In genomic region chr5:94891565-94892362, GRCh38 we compare ENCODE assay signal across 21 cellular contexts.
DNase-seq lines count a peak whose midpoint lies in the region; ATAC-seq, FAIRE-seq and TF ChIP-seq lines count a peak whose summit lies in the region.
"Had no signal": no experiment of that assay in that cellular context is flagged by ENCODE, and none has a peak within 500 bp of the region (broad histone marks: within the 10 kb centered on the region; RNA-seq: fewer than 3 reads in every experiment).

No MANE protein-coding gene starts in this region.

- no peaks in the 10 kb centered on the region for H3K36me3 Mint-ChIP-seq in activated T-cell treated with anti-CD3 and anti-CD28 coated beads, Interleukin-2, amount 50 U/mL, for 4 hours (ENCODE audit: insufficient read depth)
- H3K36me3 Mint-ChIP-seq: CD4-positive, CD25-positive, alpha-beta regulatory T cell; CD8-positive, alpha-beta memory T cell had no signal

- TF ChIP-seq POLR2A in GM12891 (IDR thresholded peaks at IDR 0.05; ENCODE audit: low read depth, low read length), result no peak

- no peak for TF ChIP-seq CTCF in GM10266 (IDR thresholded peaks at IDR 0.05; ENCODE audit: control insufficient read depth, insufficient read depth, low read depth, missing control alignments)

- FAIRE-seq in GM12891 (lab: Jason Lieb, UNC), result peak; percentile 47
- FAIRE-seq: GM18507, K562 had no signal

- H3K4me1 Mint-ChIP-seq in activated T-cell treated with anti-CD3 and anti-CD28 coated beads, Interleukin-2, amount 50 U/mL, for 4 hours (ENCODE audit: low read depth), result no peaks in the 10 kb centered on the region
- H3K4me1 Mint-ChIP-seq: CD4-positive, CD25-positive, alpha-beta regulatory T cell; CD8-positive, alpha-beta memory T cell had no signal

- no peak for DNase-seq in GM12891 (ENCODE audit: insufficient read length, low spot score)
- DNase-seq in NCI-H69 (lab: John Stamatoyannopoulos, UW), result peak; percentile 92
- DNase-seq in kidney tubule cell (ENCODE audit: low spot score), result peak; percentile 17
- no peak for DNase-seq in Right ventricle myocardium inferior (ENCODE audit: missing footprints)
- DNase-seq in GM10266 (ENCODE audit: extremely low spot score), result no peak
- no peak for DNase-seq in activated T-cell treated with anti-CD3 and anti-CD28 coated beads, Interleukin-2, amount 50 U/mL, for 4 hours
- DNase-seq: ACHN; BE2C; C1 segment of cervical spinal cord; CD4-positive, CD25-positive, alpha-beta regulatory T cell; CD8-positive, alpha-beta memory T cell; COR-L47; DMS 273 treated with DMSO at 0.1 percent for 48 hours; DMS53; DND-41; EL; GOT3; H9; IMR-90 had no signal

- H3K9me3 Mint-ChIP-seq in activated T-cell treated with anti-CD3 and anti-CD28 coated beads, Interleukin-2, amount 50 U/mL, for 4 hours, result no peaks in the 10 kb centered on the region
- H3K9me3 Mint-ChIP-seq: CD4-positive, CD25-positive, alpha-beta regulatory T cell; CD8-positive, alpha-beta memory T cell; H9 had no signal

- intact Hi-C loops in Right ventricle myocardium inferior (cut with DNase I), result no loop called here

- peaks cover 8% of the 10 kb centered on the region for H3K27me3 Mint-ChIP-seq in activated T-cell treated with anti-CD3 and anti-CD28 coated beads, Interleukin-2, amount 50 U/mL, for 4 hours (ENCODE audit: low read depth)

- no peak for ATAC-seq in Right ventricle myocardium inferior
- ATAC-seq in activated T-cell treated with anti-CD3 and anti-CD28 coated beads, Interleukin-2, amount 50 U/mL, for 4 hours, result no peak
- ATAC-seq: K562 had no signal

- H3K4me3 Mint-ChIP-seq in activated T-cell treated with anti-CD3 and anti-CD28 coated beads, Interleukin-2, amount 50 U/mL, for 4 hours, result no peak overlapping the region
- H3K4me3 Mint-ChIP-seq: CD4-positive, CD25-positive, alpha-beta regulatory T cell; CD8-positive, alpha-beta memory T cell; H9 had no signal

TF ChIP-seq in GM12891, 5 proteins besides CTCF, POLR2A, EP300 and RAD21:
- TF ChIP-seq TAF1 (IDR thresholded peaks at IDR 0.05; ENCODE audit: low read depth, low read length), result no peak
- TF ChIP-seq POLR2AphosphoS5 (IDR thresholded peaks at IDR 0.05; ENCODE audit: low read depth, low read length), result no peak
- TF ChIP-seq POU2F2 (IDR thresholded peaks at IDR 0.05; ENCODE audit: low read depth, low read length), result no peak
- no peak for TF ChIP-seq SPI1 (IDR thresholded peaks at IDR 0.05; ENCODE audit: low read depth, low read length)
- no peak for TF ChIP-seq PAX5 (IDR thresholded peaks at IDR 0.05; ENCODE audit: insufficient read depth, low read length, severe bottlenecking)

Comparison
In these comparisons a context has a peak if more than half of its experiments do, and no peak if none do; other contexts are left out.
1. DNase-seq: peak in NCI-H69 (single experiment) and kidney tubule cell (single experiment); none in GM12891 (single experiment), Right ventricle myocardium inferior (single experiment), GM10266 (single experiment) and activated T-cell treated with anti-CD3 and anti-CD28 coated beads, Interleukin-2, amount 50 U/mL, for 4 hours (single experiment).